Comparison of ENCODE assay signal across 18 cellular contexts in the genomic region with DNA sequence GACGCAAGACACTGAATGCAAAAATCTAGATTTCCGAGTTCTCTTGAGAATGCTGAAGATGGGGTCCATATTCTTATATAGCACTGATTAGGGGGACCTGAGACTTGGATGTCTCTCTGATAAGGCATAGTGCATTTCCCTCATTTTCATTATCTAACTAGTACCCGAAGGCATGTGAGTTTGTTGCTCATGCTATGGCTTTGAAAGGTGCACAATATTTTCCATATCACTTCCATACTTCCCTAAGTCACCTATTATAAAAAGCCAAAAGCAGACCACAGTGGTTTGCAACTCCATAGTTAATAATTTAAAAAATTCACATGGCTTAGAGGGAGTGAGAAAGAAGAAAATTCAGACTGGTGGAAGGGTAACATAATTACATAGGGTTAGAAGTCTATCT. TPM values are rescaled to one million over a fixed set of nuclear protein-coding genes. Genes with fewer than 3 reads are reported as not detected.
DNase-seq lines count a peak whose midpoint lies in the region; ATAC-seq, FAIRE-seq and TF ChIP-seq lines count a peak whose summit lies in the region.
"Had no signal": no experiment of that assay in that cellular context is flagged by ENCODE, and none has a peak within 500 bp of the region (broad histone marks: within the 10 kb centered on the region; RNA-seq: fewer than 3 reads in every experiment).

No MANE protein-coding gene starts in this region.

- H3K9me3 ChIP-seq in Caco-2 (no peaks in the 10 kb centered on the region), Loucy (ENCODE audit: insufficient read depth, low read depth, low read length) (no peaks in the 10 kb centered on the region), GM12878 (replicated peaks; ENCODE audit: control insufficient read depth, insufficient read depth, low read length) (no peaks in the 10 kb centered on the region; the same call in 2 of the 3 replicates), upper lobe of left lung (no peaks in the 10 kb centered on the region)

- H4K20me1 ChIP-seq in Loucy (ENCODE audit: insufficient read depth, low read length, poor library complexity, severe bottlenecking) (peaks cover 38% of the 10 kb centered on the region), GM12878 (ENCODE audit: control insufficient read depth, insufficient read depth) (no peaks in the 10 kb centered on the region)

- H3K9me2 ChIP-seq in Loucy (replicated peaks; ENCODE audit: low read depth, low read length): no peaks in the 10 kb centered on the region

- H2AFZ ChIP-seq in Loucy (ENCODE audit: low read length): no peak overlapping the region
- H2AFZ ChIP-seq in GM12878 (ENCODE audit: control insufficient read depth, low read depth, low read length): no peak overlapping the region

- in situ Hi-C loops in GM12878 (cut with MboI): no loop called here

- SMC1A ChIA-PET in GM12878 (lab: Charles Lee; ENCODE audit: uncharacterized antibody, unreplicated experiment): interaction anchor here (0.7 to 3.8 kb wide), 5 partner anchors 11 to 202 kb away, joined by 3 to 19 read pairs (median 4); no protein-coding TSS in a partner anchor

- H3K27me3 Mint-ChIP-seq in Caco-2 (ENCODE audit: insufficient read depth, unreplicated experiment) (no peaks in the 10 kb centered on the region), natural killer cell (ENCODE audit: low read depth in 2 of 2) (peaks cover 0 to 4% of the 10 kb centered on the region in 2 donors)

- TF ChIP-seq EP300 in GM12878 (IDR thresholded peaks at IDR 0.05; ENCODE audit: borderline replicate concordance in 1 of 2, control insufficient read depth in 1 of 2, low read depth in 2 of 2, low read length in 2 of 2) (no peak), upper lobe of left lung (IDR thresholded peaks at IDR 0.05) (no peak)

- CTCF ChIA-PET in Caco-2 (lab: Charles Lee): no interaction called here
- CTCF ChIA-PET in GM12878 (lab: Yijun Ruan, JAX): interaction anchor here (0.7 to 2.0 kb wide), 8 partner anchors 12 to 171 kb away, joined by 3 to 6 read pairs (median 4); no protein-coding TSS in a partner anchor

- H3K4me3 Mint-ChIP-seq in Caco-2 (ENCODE audit: unreplicated experiment): peak overlapping the region; percentile 99
- H3K4me3 Mint-ChIP-seq in natural killer cell: peak overlapping the region; percentile 63

- H3K4me3 ChIP-seq in Caco-2 (ENCODE audit: low read depth, low read length) (no peak overlapping the region), Loucy (ENCODE audit: low read length, poor library complexity, severe bottlenecking) (peak overlapping the region; percentile 89), GM12878 (peak overlapping the region; percentile 90; the same call in 1 of the 2 replicates), upper lobe of left lung (no peak overlapping the region)

- TF ChIP-seq CTCF in Caco-2 (IDR thresholded peaks at IDR 0.05; ENCODE audit: insufficient read depth in 1 of 2, low read depth in 1 of 2, low read length in 1 of 2, severe bottlenecking in 1 of 2, unreplicated experiment in 1 of 2) (no peak), Loucy (conservative IDR thresholded peaks at IDR 0.05; ENCODE audit: low read length) (no peak), GM12878 (IDR thresholded peaks at IDR 0.05 in 2 of 3, conservative IDR thresholded peaks at IDR 0.05 in 1 of 3; ENCODE audit: control insufficient read depth in 2 of 3, extremely low read depth in 1 of 3, insufficient read depth in 1 of 3, low read depth in 3 of 3, low read length in 3 of 3) (no peak), natural killer cell (IDR thresholded peaks at IDR 0.05) (no peak), upper lobe of left lung (IDR thresholded peaks at IDR 0.05) (no peak)

- no peaks in the 10 kb centered on the region; the same call in 1 of the 2 replicates for H3F3A ChIP-seq in Loucy (ENCODE audit: low read depth)

- H3K36me3 ChIP-seq in Caco-2 (ENCODE audit: control insufficient read depth, insufficient read depth, low read length) (no peaks in the 10 kb centered on the region), Loucy (ENCODE audit: insufficient read depth, low read length) (no peaks in the 10 kb centered on the region), GM12878 (ENCODE audit: control insufficient read depth in 2 of 2, insufficient read depth in 2 of 2, low read length in 1 of 2) (no peaks in the 10 kb centered on the region), upper lobe of left lung (no peaks in the 10 kb centered on the region)

- intact Hi-C loops in Caco-2 (cut with micrococcal nuclease; ENCODE audit: unreplicated experiment) (loop anchor here (10.0 kb wide), 2 partner anchors 56 to 246 kb away; no protein-coding TSS in a partner anchor), GM12878 (cut with micrococcal nuclease; ENCODE audit: unreplicated experiment) (loop anchor here (5.0 to 10.0 kb wide), 3 partner anchors 206 to 496 kb away; a partner anchor contains a TSS), natural killer cell (cut with micrococcal nuclease) (loop anchor here (5.0 kb wide), 1 partner anchor 184 kb away; a partner anchor contains a TSS)

- RAD21 ChIA-PET in GM12878 (lab: Charles Lee; ENCODE audit: unreplicated experiment): interaction anchor here (2.6 to 4.8 kb wide), 2 partner anchors 12 to 251 kb away, joined by 8 to 30 read pairs; no protein-coding TSS in a partner anchor

- peak overlapping the region; percentile 100 for H3K27ac Mint-ChIP-seq in Caco-2 (ENCODE audit: unreplicated experiment)
- H3K27ac Mint-ChIP-seq in natural killer cell: peak overlapping the region; percentile 90 to 100

- H3K27ac ChIP-seq in GM12878 (ENCODE audit: control insufficient read depth, insufficient read depth) (0 out of 2 replicates have a peak overlapping the region, but pooled peaks have one; percentile 88), upper lobe of left lung (no peak overlapping the region)

- no TSS peak for BruUV-seq in Caco-2 (replicated peaks; lab: Mats Ljungman, UMichigan)
- BruUV-seq in GM12878 (replicated peaks; lab: Mats Ljungman, UMichigan): no TSS peak

- no peak for DNase-seq in Caco-2
- DNase-seq in GM12878 (ENCODE audit: low read depth, low spot score): no peak
- DNase-seq in natural killer cell: no peak
- DNase-seq in middle frontal gyrus (ENCODE audit: extremely low spot score, low spot score): no peak
- no peak for DNase-seq in LoVo (ENCODE audit: low spot score)
- no peak for DNase-seq in upper lobe of left lung
- DNase-seq: effector CD8-positive, alpha-beta T cell; NCI-H1436; retina had no signal

- 78% methylated on average over 3 of the region's 3 CpGs for WGBS in GM12878 (ENCODE audit: insufficient coverage, insufficient replicate concordance, low lambda C conversion rate, missing lambda C conversion rate)
- WGBS in upper lobe of left lung, 2 donors: 86 to 94% methylated on average over 3 of the region's 3 CpGs

- POLR2A ChIA-PET in Caco-2 (lab: Charles Lee): no interaction called here
- POLR2A ChIA-PET in GM12878 (lab: Charles Lee): interaction anchor here (0.6 to 1.8 kb wide), 6 partner anchors 10 to 231 kb away, joined by 3 to 9 read pairs (median 4); no protein-coding TSS in a partner anchor

- FAIRE-seq in GM12878 (lab: Jason Lieb, UNC): no peak
- FAIRE-seq: GM12891, GM19239, H54, HTR-8/SVneo had no signal

- H3K36me3 Mint-ChIP-seq in Caco-2 (ENCODE audit: insufficient read depth, unreplicated experiment): peaks cover 30% of the 10 kb centered on the region
- no peaks in the 10 kb centered on the region for H3K36me3 Mint-ChIP-seq in natural killer cell

- H3K9me3 Mint-ChIP-seq in Caco-2 (ENCODE audit: unreplicated experiment): no peaks in the 10 kb centered on the region
- H3K9me3 Mint-ChIP-seq in natural killer cell: no peaks in the 10 kb centered on the region

- ATAC-seq in GM12878 (no peak), natural killer cell (no peak), HG02610 (IDR thresholded peaks at IDR 0.05; ENCODE audit: unreplicated experiment) (no peak), upper lobe of left lung (ENCODE audit: low FRiP score in 2 of 2) (no peak)

- H3K27me3 ChIP-seq in Caco-2 (replicated peaks; ENCODE audit: control insufficient read depth, insufficient read depth, low read length): no peaks in the 10 kb centered on the region
- H3K27me3 ChIP-seq in Loucy (ENCODE audit: insufficient read depth, low read length, poor library complexity, severe bottlenecking): no peaks in the 10 kb centered on the region
- H3K27me3 ChIP-seq in GM12878 (replicated peaks in 1 of 2; ENCODE audit: control insufficient read depth in 2 of 2, insufficient read depth in 2 of 2, low read length in 1 of 2): no peaks in the 10 kb centered on the region
- no peaks in the 10 kb centered on the region for H3K27me3 ChIP-seq in upper lobe of left lung

- H3K4me1 Mint-ChIP-seq in Caco-2 (ENCODE audit: low read depth, unreplicated experiment) (peaks cover 29% of the 10 kb centered on the region), natural killer cell (peaks cover 47 to 53% of the 10 kb centered on the region in 2 donors)

- H3K79me2 ChIP-seq in Loucy (ENCODE audit: insufficient read depth, low read length) (peaks cover 61% of the 10 kb centered on the region), GM12878 (ENCODE audit: control insufficient read depth, insufficient read depth, low read length) (peaks cover 33% of the 10 kb centered on the region)

- TF ChIP-seq POLR2A in GM12878 (IDR thresholded peaks at IDR 0.05; ENCODE audit: low read depth, low read length): no peak
- TF ChIP-seq POLR2A in upper lobe of left lung (IDR thresholded peaks at IDR 0.05): no peak

- H3K4me1 ChIP-seq in Caco-2: peaks cover 18% of the 10 kb centered on the region
- H3K4me1 ChIP-seq in Loucy (ENCODE audit: insufficient read depth, low read length, poor library complexity, severe bottlenecking): peaks cover 47% of the 10 kb centered on the region
- no peaks in the 10 kb centered on the region for H3K4me1 ChIP-seq in GM12878 (ENCODE audit: control insufficient read depth, insufficient read depth, low read length)
- peaks cover 11 to 34% (median 17%) of the 10 kb centered on the region in 4 donors for H3K4me1 ChIP-seq in upper lobe of left lung

- H3K4me2 ChIP-seq in Loucy (ENCODE audit: low read depth, low read length, poor library complexity, severe bottlenecking) (peak overlapping the region; percentile 90), GM12878 (ENCODE audit: control insufficient read depth, insufficient read depth) (peak overlapping the region; percentile 84; the same call in 1 of the 2 replicates)

- TF ChIP-seq RAD21 in GM12878 (IDR thresholded peaks at IDR 0.05; ENCODE audit: insufficient read depth, low read depth, low read length): no peak

- H3K9ac ChIP-seq in Loucy (ENCODE audit: low read depth, low read length, poor library complexity, severe bottlenecking) (peak overlapping the region; percentile 86), GM12878 (ENCODE audit: control insufficient read depth, insufficient read depth, low read length) (no peak overlapping the region; the same call in 1 of the 2 replicates)

RNA-seq across cellular contexts. Expression of a gene that starts 1.7 kb away (rescaled TPM):
- total RNA-seq in Caco-2 (2022): 41.6 and 45.0 TPM in 2 replicates
- 37.4 and 41.3 TPM in 2 replicates for total RNA-seq in GM12878 (2013; cell fraction: nucleolus; rRNA removed)
- 24.1 and 30.5 TPM in 2 replicates for total RNA-seq in GM12878 (2014; rRNA removed)
- total RNA-seq in GM12878 (2014; rRNA removed; fragmentation: Illumina TruSeq; extraction: Trizol): 32.1 and 32.6 TPM in 2 replicates
- total RNA-seq in GM12878 (2021): 19.0 and 20.8 TPM in 2 replicates
- 12.7 TPM for polyA plus RNA-seq in GM12878 (2011; ENCODE audit: low read depth)
- 38.8 and 55.9 TPM in 2 replicates for polyA plus RNA-seq in GM12878 (2011; rRNA removed)
- 16.3 and 19.1 TPM in 2 replicates for polyA plus RNA-seq in GM12878 (2011; cell fraction: cytosol; rRNA removed)
- polyA plus RNA-seq in GM12878 (2011; cell fraction: nucleus; rRNA removed): 21.3 and 23.0 TPM in 2 replicates
- polyA plus RNA-seq in GM12878 (2012): 11.5 and 14.6 TPM in 2 replicates
- polyA plus RNA-seq in GM12878 (2014; fragmentation: Illumina TruSeq; extraction: Trizol): 28.2 and 32.8 TPM in 2 replicates
- polyA plus RNA-seq in GM12878 (2014; fragmentation: Nextera tagmentation; extraction: Ambion mirVana): 10 to 100 TPM; 25.4 to 25.6 TPM
- polyA plus RNA-seq in GM12878 (2014; rRNA removed): 20.0 and 22.7 TPM in 2 replicates
- polyA plus RNA-seq in GM12878 (2016; fragmentation: Nextera tagmentation; extraction: Ambion mirVana): 10 to 100 TPM; 32.4 to 35.1 TPM
- polyA minus RNA-seq in GM12878 (2011; rRNA and poly(A)+ RNA removed): 48.4 and 101 TPM in 2 replicates
- 17.9 and 19.2 TPM in 2 replicates for polyA minus RNA-seq in GM12878 (2011; cell fraction: cytosol; rRNA and poly(A)+ RNA removed)
- polyA minus RNA-seq in GM12878 (2011; cell fraction: nucleus; rRNA and poly(A)+ RNA removed): 19.7 and 29.9 TPM in 2 replicates
- total RNA-seq in natural killer cell: 10 to 100 TPM; 18.0 to 26.9 (median 23.2) TPM
- 10 to 100 TPM; 10.7 to 62.9 (median 26.6) TPM for total RNA-seq in upper lobe of left lung

RNA-seq across cellular contexts. Expression of a gene that starts 34.5 kb away (rescaled TPM):
- total RNA-seq in Caco-2 (2022): not detected in 2 replicates
- total RNA-seq in GM12878 (2013; cell fraction: nucleolus; rRNA removed): not detected in 2 replicates
- not detected in 2 replicates for total RNA-seq in GM12878 (2014; rRNA removed)
- not detected in 2 replicates for total RNA-seq in GM12878 (2014; rRNA removed; fragmentation: Illumina TruSeq; extraction: Trizol)
- total RNA-seq in GM12878 (2021): not detected in 2 replicates
- polyA plus RNA-seq in GM12878 (2011; ENCODE audit: low read depth): not detected
- not detected in 2 replicates for polyA plus RNA-seq in GM12878 (2011; rRNA removed)
- not detected in 2 replicates for polyA plus RNA-seq in GM12878 (2011; cell fraction: cytosol; rRNA removed)
- polyA plus RNA-seq in GM12878 (2011; cell fraction: nucleus; rRNA removed): not detected in 2 replicates
- not detected in 2 replicates for polyA plus RNA-seq in GM12878 (2012)
- not detected in 2 replicates for polyA plus RNA-seq in GM12878 (2014; fragmentation: Illumina TruSeq; extraction: Trizol)
- polyA plus RNA-seq in GM12878 (2014; fragmentation: Nextera tagmentation; extraction: Ambion mirVana): not detected
- polyA plus RNA-seq in GM12878 (2014; rRNA removed): not detected in 2 replicates
- polyA plus RNA-seq in GM12878 (2016; fragmentation: Nextera tagmentation; extraction: Ambion mirVana): not detected
- polyA minus RNA-seq in GM12878 (2011; rRNA and poly(A)+ RNA removed): not detected in 2 replicates
- not detected in 2 replicates for polyA minus RNA-seq in GM12878 (2011; cell fraction: cytosol; rRNA and poly(A)+ RNA removed)
- polyA minus RNA-seq in GM12878 (2011; cell fraction: nucleus; rRNA and poly(A)+ RNA removed): not detected in 2 replicates
- not detected for total RNA-seq in natural killer cell
- total RNA-seq in upper lobe of left lung: not detected
- total RNA-seq: lung microvascular endothelial cell; T-helper 1 cell treated with Interleukin-12 subunit alpha and Interleukin-12 subunit beta and Interleukin-4 antibody, amounts not matched to agents 30 ng/mL and 1 ng/mL, for 36 hours; temporal lobe had no signal

Comparison
In these comparisons a context has a peak if more than half of its experiments do, and no peak if none do; other contexts are left out.
1. H3K4me3 ChIP-seq: peak in Loucy (single experiment) and GM12878 (single experiment); none in Caco-2 (single experiment) and upper lobe of left lung (0 of 4).